8 cellular contexts compared by ENCODE assay signal in genomic region chr6:44221291-44221960, GRCh38. TPM values are rescaled to one million over a fixed set of nuclear protein-coding genes. Genes with fewer than 3 reads are reported as not detected.
A peak's percentile ranks its signal among the peaks of the same experiment; 100 is the strongest.
DNase-seq lines count a peak whose midpoint lies in the region; ATAC-seq and TF ChIP-seq lines count a peak whose summit lies in the region.

No MANE protein-coding gene starts in this region.

- H3K4me3 Mint-ChIP-seq in chondrocyte (ENCODE audit: unreplicated experiment): peak overlapping the region; percentile 86

- H3K27me3 Mint-ChIP-seq in chondrocyte (ENCODE audit: low read depth): no peaks in the 10 kb centered on the region

- peak; percentile 38 for ATAC-seq in HG02973 (IDR thresholded peaks at IDR 0.05; ENCODE audit: unreplicated experiment)
- ATAC-seq in HG02588 (IDR thresholded peaks at IDR 0.05; ENCODE audit: unreplicated experiment): no peak

- no peaks in the 10 kb centered on the region for H3K9me3 Mint-ChIP-seq in chondrocyte (ENCODE audit: low read depth)

- H3K36me3 Mint-ChIP-seq in chondrocyte (ENCODE audit: low read depth): no peaks in the 10 kb centered on the region

- H3K4me3 ChIP-seq in GM12865 (ENCODE audit: low read depth, low read length): no peak overlapping the region

- H3K27ac Mint-ChIP-seq in chondrocyte (ENCODE audit: unreplicated experiment): peak overlapping the region; percentile 100

- DNase-seq in GM12865 (ENCODE audit: low read depth) (peak; percentile 88), NCI-H345 (lab: John Stamatoyannopoulos, UW) (peak; percentile 78), chondrocyte (ENCODE audit: low spot score) (peak; percentile 97), left kidney (ENCODE audit: low read depth, low spot score) (peak; percentile 83)
- DNase-seq in activated CD4-positive, CD25-positive, alpha-beta regulatory T cell (lab: John Stamatoyannopoulos, UW): peak; percentile 29 to 57 (median 48)
- peak; percentile 52 for DNase-seq in stimulated activated CD4-positive, alpha-beta T cell treated with anti-CD3 and anti-CD28 coated beads, Interleukin-2, amount 100 ng/mL, for 4 hours (ENCODE audit: low read depth)

- H3K4me1 Mint-ChIP-seq in chondrocyte (ENCODE audit: low read depth): peaks cover 81% of the 10 kb centered on the region

- peak; percentile 93 for TF ChIP-seq CTCF in GM12865 (IDR thresholded peaks at IDR 0.05; ENCODE audit: insufficient read depth, low read depth, low read length, missing control alignments)
- peak; percentile 93 for TF ChIP-seq CTCF in chondrocyte (IDR thresholded peaks at IDR 0.05)

RNA-seq across cellular contexts. Expression of gene SLC29A1, which starts 2.0 kb away (rescaled TPM):
- 161 to 231 TPM (median 221 TPM) in 3 replicates for total RNA-seq in chondrocyte

RNA-seq across cellular contexts. Expression of gene MYMX, which starts 4.7 kb away (rescaled TPM):
- not detected in 3 replicates for total RNA-seq in chondrocyte

RNA-seq across cellular contexts. Expression of gene HSP90AB1, which starts 25.5 kb away (rescaled TPM):
- 508 to 805 TPM (median 512 TPM) in 3 replicates for total RNA-seq in chondrocyte

RNA-seq across cellular contexts. Expression of gene SLC35B2, which starts 35.9 kb away (rescaled TPM):
- total RNA-seq in chondrocyte: 71.5 to 83.1 TPM (median 75.7 TPM) in 3 replicates

RNA-seq across cellular contexts. Expression of gene NFKBIE, which starts 43.9 kb away (rescaled TPM):
- total RNA-seq in chondrocyte: 3.0 to 7.0 TPM (median 6.2 TPM) in 3 replicates
